Comparison of ENCODE assay signal across 8 cellular contexts in the genomic region with DNA sequence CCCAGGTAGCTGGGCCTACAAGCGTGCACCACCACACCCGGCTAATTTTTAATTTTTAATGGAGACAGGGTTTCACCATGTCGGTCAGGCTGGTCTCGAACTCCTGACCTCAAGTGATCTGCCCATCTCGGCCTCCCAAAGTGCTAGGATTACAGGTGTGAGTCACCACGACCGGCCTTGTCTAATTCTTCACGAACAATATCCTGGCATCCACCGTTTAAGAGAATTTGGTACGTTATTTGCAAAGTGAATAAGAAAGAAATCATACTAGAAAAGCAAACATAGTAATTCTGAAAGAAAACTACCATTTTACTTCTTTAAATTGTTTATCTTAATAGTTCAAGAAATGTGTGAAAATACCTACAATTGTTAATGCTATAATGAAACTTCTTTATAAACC.
"Had no signal": no experiment of that assay in that cellular context is flagged by ENCODE, and none has a peak within 500 bp of the region (broad histone marks: within the 10 kb centered on the region; RNA-seq: fewer than 3 reads in every experiment).

No MANE protein-coding gene starts in this region.

- H3K4me2 ChIP-seq: GM23338 had no signal

- ATAC-seq: GM23338 had no signal

- FAIRE-seq: H1, H54, HTR-8/SVneo had no signal

- H2AFZ ChIP-seq: GM23338 had no signal

- H3K4me1 Mint-ChIP-seq: IgD-negative memory B cell had no signal

- DNase-seq: H9, HCEC 1CT, KBM-7 had no signal

- H3K4me3 ChIP-seq: GM23338 had no signal

- H3K4me3 Mint-ChIP-seq: GM23338, H9, IgD-negative memory B cell had no signal
